ENCODE assay signal across 15 cellular contexts in genomic region chr16:86363057-86363490, GRCh38.
DNase-seq lines count a peak whose midpoint lies in the region; ATAC-seq and TF ChIP-seq lines count a peak whose summit lies in the region.
"Had no signal": no experiment of that assay in that cellular context is flagged by ENCODE, and none has a peak within 500 bp of the region (broad histone marks: within the 10 kb centered on the region; RNA-seq: fewer than 3 reads in every experiment).

No MANE protein-coding gene starts in this region.

- H3K27ac Mint-ChIP-seq in HFFc6 (peak overlapping the region; percentile 89), brain (peak overlapping the region in 3 of 5 experiments; percentile 46 to 83 (median 81)), CD14-positive monocyte (no peak overlapping the region)
- H3K27ac Mint-ChIP-seq: activated T-helper 2 cell treated with anti-CD3 and anti-CD28 coated beads, Interferon-gamma antibody, Interleukin-2, Interleukin-4, amounts not matched to agents 10 μg/mL and 5 μg/mL and 100 μg/mL, durations not matched to agents 14 hours and 24 hours and 36 hours; dendritic cell treated with granulocyte-macrophage colony-stimulating factor and Interleukin-4, amounts not matched to agents 40 ng/mL and 50 ng/mL, for 4 days had no signal

- WGBS in mesenchymal stem cell, result 2% methylated on average over 3 of the region's 4 CpGs

- intact Hi-C loops in CD14-positive monocyte (cut with micrococcal nuclease), result no loop called here

- H3K4me3 Mint-ChIP-seq in HFFc6 (peak overlapping the region; percentile 74), brain (peak overlapping the region in 1 of 5 experiments; percentile 56), CD14-positive monocyte (no peak overlapping the region)
- H3K4me3 Mint-ChIP-seq: dendritic cell treated with granulocyte-macrophage colony-stimulating factor and Interleukin-4, amounts not matched to agents 40 ng/mL and 50 ng/mL, for 4 days had no signal

- no peak overlapping the region for H3K4me2 ChIP-seq in mesenchymal stem cell (ENCODE audit: low read length, poor library complexity, severe bottlenecking)
- H3K4me2 ChIP-seq: BLaER1 had no signal

- H3K9ac ChIP-seq in mesenchymal stem cell (ENCODE audit: low read length), result no peak overlapping the region
- H3K9ac ChIP-seq: BLaER1 had no signal

- H3K9me3 Mint-ChIP-seq in HFFc6, result no peaks in the 10 kb centered on the region
- H3K9me3 Mint-ChIP-seq in brain, result peaks cover 0 to 6% (median 0%) of the 10 kb centered on the region in 5 experiments
- no peaks in the 10 kb centered on the region for H3K9me3 Mint-ChIP-seq in CD14-positive monocyte
- H3K9me3 Mint-ChIP-seq: activated T-helper 2 cell treated with anti-CD3 and anti-CD28 coated beads, Interferon-gamma antibody, Interleukin-2, Interleukin-4, amounts not matched to agents 10 μg/mL and 5 μg/mL and 100 μg/mL, durations not matched to agents 14 hours and 24 hours and 36 hours; dendritic cell treated with granulocyte-macrophage colony-stimulating factor and Interleukin-4, amounts not matched to agents 40 ng/mL and 50 ng/mL, for 4 days had no signal

- H3K4me1 Mint-ChIP-seq in HFFc6 (ENCODE audit: low read depth) (peaks cover 69% of the 10 kb centered on the region), brain (peaks cover 11% of the 10 kb centered on the region), CD14-positive monocyte (no peaks in the 10 kb centered on the region)

- H3K79me1 ChIP-seq in mesenchymal stem cell (replicated peaks; ENCODE audit: low read length, poor library complexity, severe bottlenecking), result no peaks in the 10 kb centered on the region

- H3K14ac ChIP-seq in mesenchymal stem cell (ENCODE audit: low read length in 2 of 2), result no peak overlapping the region

- no peak overlapping the region for H3K4ac ChIP-seq in mesenchymal stem cell (ENCODE audit: low read depth in 1 of 2, low read length in 2 of 2)

- no peak overlapping the region for H2AK5ac ChIP-seq in mesenchymal stem cell (ENCODE audit: low read length, severe bottlenecking)

- H2AFZ ChIP-seq in mesenchymal stem cell (ENCODE audit: low read depth, low read length), result no peak overlapping the region

- no peak overlapping the region for H2BK15ac ChIP-seq in mesenchymal stem cell (ENCODE audit: low read depth, poor library complexity, severe bottlenecking)

- POLR2A ChIA-PET in AG04449 (lab: Yijun Ruan, JAX), result no interaction called here

- no peak overlapping the region for H4K91ac ChIP-seq in mesenchymal stem cell (ENCODE audit: low read length)

- H3K27ac ChIP-seq in mesenchymal stem cell (ENCODE audit: low read length, poor library complexity, severe bottlenecking), result no peak overlapping the region
- no peak overlapping the region for H3K27ac ChIP-seq in right atrium auricular region
- H3K27ac ChIP-seq: BLaER1, SK-N-MC had no signal

- H2BK120ac ChIP-seq in mesenchymal stem cell (ENCODE audit: low read depth, low read length), result no peak overlapping the region

- no peaks in the 10 kb centered on the region for H3K36me3 ChIP-seq in mesenchymal stem cell (ENCODE audit: control insufficient read depth in 1 of 2, insufficient read depth in 2 of 2, low read depth in 1 of 2, low read length in 2 of 2)
- H3K36me3 ChIP-seq in right atrium auricular region, result no peaks in the 10 kb centered on the region
- H3K36me3 ChIP-seq: BLaER1 had no signal

- H2BK5ac ChIP-seq in mesenchymal stem cell (ENCODE audit: low read depth, low read length, poor library complexity, severe bottlenecking), result no peak overlapping the region

- peaks cover 0 to 57% of the 10 kb centered on the region in 2 experiments for H3K27me3 ChIP-seq in mesenchymal stem cell (ENCODE audit: control insufficient read depth in 1 of 2, insufficient read depth in 1 of 2, low read length in 2 of 2)
- no peaks in the 10 kb centered on the region for H3K27me3 ChIP-seq in right atrium auricular region

- DNase-seq in AG04449 (ENCODE audit: low read depth, low spot score), result peak; percentile 84
- DNase-seq in HFFc6, result peak; percentile 97
- peak; percentile 98 for DNase-seq in mesenchymal stem cell
- no peak for DNase-seq in CD14-positive monocyte (ENCODE audit: low spot score)
- no peak for DNase-seq in stimulated activated CD4-positive, alpha-beta T cell treated with anti-CD3 and anti-CD28 coated beads, Interleukin-15, amount 100 ng/mL, for 24 hours
- no peak for DNase-seq in right atrium auricular region (ENCODE audit: low spot score)
- DNase-seq: activated CD4-positive, alpha-beta T cell treated with anti-CD3 and anti-CD28 coated beads for 4 hours; NCI-H748 treated with DMSO at 0.1 percent for 48 hours had no signal

- no peak for TF ChIP-seq CTCF in AG04449 (IDR thresholded peaks at IDR 0.05; ENCODE audit: insufficient read depth, low read length, missing control alignments)
- no peak for TF ChIP-seq CTCF in HFFc6 (IDR thresholded peaks at IDR 0.05)
- no peak for TF ChIP-seq CTCF in brain (conservative IDR thresholded peaks at IDR 0.05)
- TF ChIP-seq CTCF in CD14-positive monocyte (IDR thresholded peaks at IDR 0.05), result no peak
- no peak for TF ChIP-seq CTCF in right atrium auricular region (IDR thresholded peaks at IDR 0.05)

- no peak for ATAC-seq in GM21360 (IDR thresholded peaks at IDR 0.05; ENCODE audit: unreplicated experiment)

- H3K4me3 ChIP-seq in AG04449 (ENCODE audit: low read depth, low read length) (no peak overlapping the region), mesenchymal stem cell (ENCODE audit: insufficient read depth in 1 of 2, low read depth in 1 of 2, low read length in 2 of 2) (no peak overlapping the region), right atrium auricular region (no peak overlapping the region)
- H3K4me3 ChIP-seq: BLaER1, lung, SK-N-MC had no signal

- H4K8ac ChIP-seq in mesenchymal stem cell (ENCODE audit: low read length), result no peak overlapping the region

- H3K18ac ChIP-seq in mesenchymal stem cell (ENCODE audit: low read depth in 1 of 2, low read length in 2 of 2), result peak overlapping the region in 1 of 2 experiments; percentile 96

- H3K27me3 Mint-ChIP-seq in HFFc6 (ENCODE audit: insufficient read depth) (peaks cover 1% of the 10 kb centered on the region; the same call in 1 of the 2 replicates), brain (peaks cover 25% of the 10 kb centered on the region), CD14-positive monocyte (ENCODE audit: low read depth in 3 of 3) (peaks cover 16 to 41% (median 23%) of the 10 kb centered on the region in 3 donors)

- H2BK12ac ChIP-seq in mesenchymal stem cell (ENCODE audit: low read length in 2 of 2), result peak overlapping the region in 1 of 2 experiments; percentile 100

- H3K36me3 Mint-ChIP-seq in HFFc6 (ENCODE audit: low read depth), result no peaks in the 10 kb centered on the region
- H3K36me3 Mint-ChIP-seq in brain, result no peaks in the 10 kb centered on the region
- H3K36me3 Mint-ChIP-seq in CD14-positive monocyte, result no peaks in the 10 kb centered on the region

- no peaks in the 10 kb centered on the region for H3K4me1 ChIP-seq in mesenchymal stem cell (ENCODE audit: control insufficient read depth, insufficient read depth, low read depth, low read length)
- no peaks in the 10 kb centered on the region for H3K4me1 ChIP-seq in right atrium auricular region

- H3K23ac ChIP-seq in mesenchymal stem cell (ENCODE audit: low read length in 2 of 2), result no peak overlapping the region

- CTCF ChIA-PET in AG04449 (lab: Yijun Ruan, JAX), result interaction anchor here (0.9 to 2.5 kb wide), 2 partner anchors 13 to 19 kb away, joined by 3 to 9 read pairs; no protein-coding TSS in a partner anchor

- no peaks in the 10 kb centered on the region for H3K9me3 ChIP-seq in mesenchymal stem cell (ENCODE audit: control insufficient read depth, low read length)
- H3K9me3 ChIP-seq in right atrium auricular region, result no peaks in the 10 kb centered on the region
- H3K9me3 ChIP-seq: BLaER1 had no signal

Comparison
In these comparisons a context has a peak if more than half of its experiments do, and no peak if none do; other contexts are left out.
1. DNase-seq: peak in AG04449 (single experiment), HFFc6 (single experiment) and mesenchymal stem cell (single experiment); none in CD14-positive monocyte (single experiment), stimulated activated CD4-positive, alpha-beta T cell treated with anti-CD3 and anti-CD28 coated beads, Interleukin-15, amount 100 ng/mL, for 24 hours (single experiment) and right atrium auricular region (single experiment).
2. H3K27ac Mint-ChIP-seq: peak in HFFc6 (single experiment) and brain (3 of 5); none in CD14-positive monocyte (0 of 7).